Comparison of ENCODE assay signal across 9 cellular contexts in the genomic region with DNA sequence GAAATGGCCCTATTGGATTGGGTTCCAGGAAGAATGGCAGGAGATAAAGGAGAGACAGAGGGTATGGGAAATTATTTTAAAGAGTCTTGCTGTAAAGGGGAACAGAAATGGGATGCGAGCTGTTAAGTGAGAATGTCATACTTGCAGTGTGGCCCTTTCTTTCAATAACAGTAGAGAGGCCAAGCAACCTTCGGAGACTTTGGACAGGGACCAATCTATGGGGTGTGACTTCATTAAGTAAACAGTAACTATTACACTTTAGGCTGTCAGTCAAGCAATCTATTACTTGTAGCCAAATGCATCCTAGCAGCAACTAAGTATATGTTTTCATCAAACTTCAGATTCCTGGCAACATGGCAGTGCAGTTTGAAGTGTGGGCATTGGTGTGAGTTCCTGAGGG.
"Had no signal": no experiment of that assay in that cellular context is flagged by ENCODE, and none has a peak within 500 bp of the region (broad histone marks: within the 10 kb centered on the region; RNA-seq: fewer than 3 reads in every experiment).

No MANE protein-coding gene starts in this region.

- H3K36me3 Mint-ChIP-seq: IgD-negative memory B cell had no signal

- H3K4me1 Mint-ChIP-seq: IgD-negative memory B cell had no signal

- H3K27ac ChIP-seq: GM23248, HL-60 had no signal

- H3K4me1 ChIP-seq: HAP-1 had no signal

- H3K4me3 ChIP-seq: GM23248, HAP-1 had no signal

- H3K9me3 Mint-ChIP-seq: IgD-negative memory B cell had no signal

- DNase-seq: GM23248, GOT3, H7, HFFc6 had no signal

- H3K9me3 ChIP-seq: HAP-1 had no signal

- H3K4me3 Mint-ChIP-seq: HFFc6, IgD-negative memory B cell had no signal

- H3K27ac Mint-ChIP-seq: HFFc6, IgD-negative memory B cell had no signal

- FAIRE-seq: HepG2 had no signal

- H3K36me3 ChIP-seq: HAP-1 had no signal

- ATAC-seq: HCT116, HepG2 had no signal

- H3K27me3 Mint-ChIP-seq: IgD-negative memory B cell had no signal
